ENCODE assay signal across 31 cellular contexts in the genomic region with DNA sequence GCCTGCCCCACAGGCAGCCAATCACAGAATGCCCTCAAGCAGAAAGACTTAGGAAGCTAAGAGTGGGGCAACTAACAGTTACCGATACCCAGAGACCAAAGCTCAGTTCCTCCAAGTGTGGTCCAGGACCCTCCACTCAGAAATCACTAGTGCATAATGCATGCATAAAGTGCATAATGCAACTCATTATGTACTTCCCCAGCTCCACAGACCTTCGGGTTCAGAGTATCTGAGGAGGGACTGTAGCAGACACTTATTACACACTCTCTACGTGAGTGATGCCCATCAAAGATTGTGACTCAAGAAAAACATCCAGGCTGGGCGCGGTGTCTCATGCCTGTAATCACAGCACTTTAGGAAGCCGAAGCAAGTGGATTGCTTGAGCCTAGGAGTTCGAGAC.
"Had no signal": no experiment of that assay in that cellular context is flagged by ENCODE, and none has a peak within 500 bp of the region (broad histone marks: within the 10 kb centered on the region; RNA-seq: fewer than 3 reads in every experiment).

No MANE protein-coding gene starts in this region.

- H3K79me2 ChIP-seq: hepatocyte had no signal

- ATAC-seq: activated T-helper 17 cell treated with anti-CD3 and anti-CD28 coated beads, Interleukin-2, amount 50 U/mL, for 72 hours; body of pancreas; effector memory CD8-positive, alpha-beta T cell; gastroesophageal sphincter; heart right ventricle; WTC11 had no signal

- H3K4me3 ChIP-seq: body of pancreas, esophagus muscularis mucosa, gastroesophageal sphincter, heart right ventricle, hepatocyte had no signal

- H3K27ac ChIP-seq: body of pancreas, esophagus muscularis mucosa, gastroesophageal sphincter, heart right ventricle, hepatocyte, VCaP had no signal

- H3K27me3 ChIP-seq: body of pancreas, esophagus muscularis mucosa, gastroesophageal sphincter, hepatocyte had no signal

- H3K9me3 Mint-ChIP-seq: activated CD4-positive, alpha-beta memory T cell treated with anti-CD3 and anti-CD28 coated beads, Interleukin-2, amount 10 ng/mL, durations not matched to agents 7 days and 5 days; activated T-helper 17 cell treated with anti-CD3 and anti-CD28 coated beads, Interleukin-2, amount 50 U/mL, for 72 hours; effector memory CD8-positive, alpha-beta T cell; WTC11 had no signal

- H2AFZ ChIP-seq: hepatocyte had no signal

- H3K9me3 ChIP-seq: body of pancreas, esophagus muscularis mucosa, gastroesophageal sphincter, heart right ventricle had no signal

- H3K4me2 ChIP-seq: hepatocyte had no signal

- H3K36me3 ChIP-seq: esophagus muscularis mucosa, gastroesophageal sphincter, heart right ventricle had no signal

- H3K4me3 Mint-ChIP-seq: activated CD4-positive, alpha-beta memory T cell treated with anti-CD3 and anti-CD28 coated beads, Interleukin-2, amount 10 ng/mL, durations not matched to agents 7 days and 5 days; activated CD4-positive, alpha-beta T cell treated with anti-CD3 and anti-CD28 coated beads, Interleukin-2, amount 10 ng/mL, durations not matched to agents 7 days and 5 days; activated naive CD8-positive, alpha-beta T cell; activated T-cell treated with anti-CD3 and anti-CD28 coated beads, Interleukin-2, amount 50 U/mL, for 24 hours; activated T-helper 17 cell treated with anti-CD3 and anti-CD28 coated beads, Interleukin-2, amount 50 U/mL, for 72 hours; effector memory CD8-positive, alpha-beta T cell; WTC11 had no signal

- DNase-seq: activated CD4-positive, alpha-beta memory T cell treated with anti-CD3 and anti-CD28 coated beads, Interleukin-2, amount 10 ng/mL, durations not matched to agents 7 days and 5 days; activated CD4-positive, alpha-beta T cell treated with anti-CD3 and anti-CD28 coated beads for 1 hour; activated CD4-positive, alpha-beta T cell treated with anti-CD3 and anti-CD28 coated beads for 4 hours; activated CD4-positive, alpha-beta T cell treated with anti-CD3 and anti-CD28 coated beads, Interleukin-2, amount 10 ng/mL, durations not matched to agents 7 days and 5 days; activated CD4-positive, alpha-beta T cell treated with anti-CD3 and anti-CD28 coated beads, Interleukin-2, amount 50 U/mL, for 4 hours; activated CD8-positive, alpha-beta memory T cell treated with anti-CD3 and anti-CD28 coated beads, Interleukin-2, amount 50 U/mL, for 48 hours; activated effector memory CD4-positive, alpha-beta T cell treated with Interleukin-2 at 50 U/mL for 16 hours; activated gamma-delta T cell treated with Interleukin-2 at 50 U/mL for 16 hours; activated naive CD4-positive, alpha-beta T cell treated with anti-CD3 and anti-CD28 coated beads, Interleukin-2, amount 50 U/mL, for 16 hours; activated naive CD4-positive, alpha-beta T cell treated with Interleukin-2 at 50 U/mL for 16 hours; activated T-cell treated with anti-CD3 and anti-CD28 coated beads for 4 hours; activated T-cell treated with anti-CD3 and anti-CD28 coated beads, Interleukin-2, amount 50 U/mL, for 24 hours; amniotic stem cell; anterior cingulate cortex; body of pancreas; caudate nucleus; cortex of kidney; dermis blood vessel endothelial cell; effector CD4-positive, alpha-beta T cell; effector memory CD8-positive, alpha-beta T cell; erythroblast; foreskin melanocyte; heart right ventricle; T-helper 2 cell had no signal

- H3K27me3 Mint-ChIP-seq: activated CD4-positive, alpha-beta memory T cell treated with anti-CD3 and anti-CD28 coated beads, Interleukin-2, amount 10 ng/mL, durations not matched to agents 7 days and 5 days; activated CD4-positive, alpha-beta T cell treated with anti-CD3 and anti-CD28 coated beads, Interleukin-2, amount 10 ng/mL, durations not matched to agents 7 days and 5 days; activated naive CD8-positive, alpha-beta T cell; activated T-helper 17 cell treated with anti-CD3 and anti-CD28 coated beads, Interleukin-2, amount 50 U/mL, for 72 hours; effector memory CD8-positive, alpha-beta T cell had no signal

- H3K27ac Mint-ChIP-seq: activated CD4-positive, alpha-beta memory T cell treated with anti-CD3 and anti-CD28 coated beads, Interleukin-2, amount 10 ng/mL, durations not matched to agents 7 days and 5 days; activated T-cell treated with anti-CD3 and anti-CD28 coated beads, Interleukin-2, amount 50 U/mL, for 24 hours; activated T-helper 17 cell treated with anti-CD3 and anti-CD28 coated beads, Interleukin-2, amount 50 U/mL, for 72 hours; WTC11 had no signal

- H3K36me3 Mint-ChIP-seq: activated naive CD8-positive, alpha-beta T cell; WTC11 had no signal
